16 cellular contexts compared by ENCODE assay signal in genomic region chr1:33170351-33171274, GRCh38. TPM values are rescaled to one million over a fixed set of nuclear protein-coding genes. Genes with fewer than 3 reads are reported as not detected.
A peak's percentile ranks its signal among the peaks of the same experiment; 100 is the strongest.
DNase-seq lines count a peak whose midpoint lies in the region; ATAC-seq and TF ChIP-seq lines count a peak whose summit lies in the region.
"Had no signal": no experiment of that assay in that cellular context is flagged by ENCODE, and none has a peak within 500 bp of the region (broad histone marks: within the 10 kb centered on the region; RNA-seq: fewer than 3 reads in every experiment).

No MANE protein-coding gene starts in this region.

- H3K56ac ChIP-seq in H9 (ENCODE audit: insufficient read length, low read depth, low read length): no peak overlapping the region

- intact Hi-C loops in left ventricle myocardium superior (cut with micrococcal nuclease): no loop called here

- H3K4me1 ChIP-seq in parathyroid adenoma (no peaks in the 10 kb centered on the region), H9 (ENCODE audit: insufficient read depth, low read length) (no peaks in the 10 kb centered on the region)
- H3K4me1 ChIP-seq: breast epithelium had no signal

- no peak overlapping the region for H2BK15ac ChIP-seq in H9 (ENCODE audit: low read depth, low read length)

- no peak overlapping the region for H2BK5ac ChIP-seq in H9 (ENCODE audit: insufficient read length, low read length)

- H3T11ph ChIP-seq in H9 (ENCODE audit: low read length): no peak overlapping the region

- no peak overlapping the region for H3K4ac ChIP-seq in H9 (ENCODE audit: low read depth, low read length)

- no peak overlapping the region for H4K91ac ChIP-seq in H9 (ENCODE audit: insufficient read length, low read depth, low read length)

- peak; percentile 92 for ATAC-seq in left ventricle myocardium superior

- H3K27ac Mint-ChIP-seq in H9: peak overlapping the region in 1 of 3 experiments; percentile 42; a peak in 1 of 7 replicates

- H3K27me3 ChIP-seq in parathyroid adenoma (ENCODE audit: control insufficient read depth, insufficient read depth, low read length) (no peaks in the 10 kb centered on the region), H9 (ENCODE audit: insufficient read depth, low read length) (no peaks in the 10 kb centered on the region)
- H3K27me3 ChIP-seq: breast epithelium, MG63, ovary had no signal

- H3K9ac ChIP-seq in parathyroid adenoma (no peak overlapping the region), H9 (ENCODE audit: extremely low read depth, insufficient read length, low read length) (no peak overlapping the region)

- in situ Hi-C loops in G401 (cut with HindIII; ENCODE audit: low sequenced_read_pairs): no loop called here

- H3K27me3 Mint-ChIP-seq in H9 (ENCODE audit: low read depth): peaks cover 8% of the 10 kb centered on the region

- H3K79me2 ChIP-seq in parathyroid adenoma: peaks cover 3% of the 10 kb centered on the region
- no peaks in the 10 kb centered on the region for H3K79me2 ChIP-seq in H9 (ENCODE audit: insufficient read depth, low read length)

- H3K9me3 Mint-ChIP-seq in H9: peaks cover 0 to 2% of the 10 kb centered on the region in 2 experiments; a peak in 1 of 5 replicates

- peak overlapping the region; percentile 19 for H3K27ac ChIP-seq in parathyroid adenoma
- no peak overlapping the region for H3K27ac ChIP-seq in H9 (ENCODE audit: insufficient read length, low read depth, low read length)
- no peak overlapping the region for H3K27ac ChIP-seq in RWPE1
- H3K27ac ChIP-seq: breast epithelium, ovary, thoracic aorta had no signal

- H3K4me3 ChIP-seq in parathyroid adenoma (ENCODE audit: low read depth, low read length): no peak overlapping the region
- H3K4me3 ChIP-seq: breast epithelium, MG63, ovary, thoracic aorta had no signal

- no peaks in the 10 kb centered on the region for H3K23me2 ChIP-seq in H9 (ENCODE audit: insufficient read length, low read depth, low read length, poor library complexity, severe bottlenecking)

- H3K18ac ChIP-seq in H9 (ENCODE audit: insufficient read length, low read depth, low read length): no peak overlapping the region

- no peak overlapping the region for H2BK12ac ChIP-seq in H9 (ENCODE audit: insufficient read length, low read depth, low read length)

- peaks cover 29 to 32% of the 10 kb centered on the region in 2 experiments for H3K4me1 Mint-ChIP-seq in H9

- H3K9me3 ChIP-seq in parathyroid adenoma (ENCODE audit: control insufficient read depth, low read length) (no peaks in the 10 kb centered on the region), H9 (ENCODE audit: control insufficient read depth, low read depth, low read length) (no peaks in the 10 kb centered on the region)
- H3K9me3 ChIP-seq: breast epithelium, MG63, ovary, thoracic aorta had no signal

- no peak overlapping the region for H3K4me3 Mint-ChIP-seq in H9

- CTCF ChIA-PET in RWPE1 (lab: Yijun Ruan, JAX): no interaction called here

- no peak overlapping the region for H3K23ac ChIP-seq in H9 (ENCODE audit: insufficient read length, low read depth, low read length)

- TF ChIP-seq CTCF in parathyroid adenoma (IDR thresholded peaks at IDR 0.05) (no peak), H9 (conservative IDR thresholded peaks at IDR 0.05) (no peak), RWPE1 (conservative IDR thresholded peaks at IDR 0.05; ENCODE audit: low read depth) (no peak)

- POLR2A ChIA-PET in RWPE1 (lab: Yijun Ruan, JAX; ENCODE audit: low non-redundant PET): no interaction called here

- no peak overlapping the region for H2AK5ac ChIP-seq in H9 (ENCODE audit: insufficient read length, low read length)

- H4K20me1 ChIP-seq in H9 (ENCODE audit: control insufficient read depth, insufficient read depth, insufficient read length): no peaks in the 10 kb centered on the region

- no peak overlapping the region for H2BK120ac ChIP-seq in H9 (ENCODE audit: low read depth, low read length, poor library complexity, severe bottlenecking)

- H3K4me2 ChIP-seq in parathyroid adenoma (ENCODE audit: low read length) (no peak overlapping the region), H9 (ENCODE audit: insufficient read depth, insufficient read length, low read length) (no peak overlapping the region)

- no peak overlapping the region for H2BK20ac ChIP-seq in H9 (ENCODE audit: low read depth, low read length, poor library complexity, severe bottlenecking)

- no peak overlapping the region for H4K8ac ChIP-seq in H9 (replicated peaks; ENCODE audit: insufficient read length, low read depth, low read length)

- no peak overlapping the region for H2AFZ ChIP-seq in parathyroid adenoma
- H2AFZ ChIP-seq in H9 (ENCODE audit: low read length): no peak overlapping the region

- H3K14ac ChIP-seq in H9 (ENCODE audit: insufficient read depth, low read length): no peak overlapping the region

- no CpG with 5 or more reads among the region's 13 CpGs for WGBS in H9 (ENCODE audit: extremely low coverage, insufficient read length, low lambda C conversion rate)

- no peak overlapping the region for H4K5ac ChIP-seq in H9 (ENCODE audit: insufficient read length, low read depth, low read length)

- no peaks in the 10 kb centered on the region for H3K36me3 ChIP-seq in parathyroid adenoma (ENCODE audit: control insufficient read depth, insufficient read depth, low read length)
- H3K36me3 ChIP-seq: breast epithelium, MG63, ovary, thoracic aorta had no signal

- H3K79me1 ChIP-seq in H9 (ENCODE audit: insufficient read depth, low read depth, low read length, poor library complexity, severe bottlenecking): no peaks in the 10 kb centered on the region

- H3K36me3 Mint-ChIP-seq in H9 (ENCODE audit: insufficient read depth in 1 of 3, low read depth in 3 of 3): peaks cover 6 to 13% (median 10%) of the 10 kb centered on the region in 3 experiments; a peak in 5 of 7 replicates

- DNase-seq in G401 (ENCODE audit: low spot score): peak; percentile 99
- DNase-seq in cerebellar cortex (ENCODE audit: low spot score): peak; percentile 98
- peak; percentile 80 for DNase-seq in left ventricle myocardium superior
- DNase-seq in HPDE6-E6E7 (ENCODE audit: extremely low spot score): no peak
- no peak for DNase-seq in H9
- no peak for DNase-seq in RWPE1 (ENCODE audit: low spot score)
- DNase-seq in SK-N-DZ (ENCODE audit: low spot score): no peak
- DNase-seq: activated naive CD4-positive, alpha-beta T cell; MG63; NCI-H2029; NCI-H82; ovary; SHP77 had no signal

RNA-seq across cellular contexts. Expression of gene TRIM62, which starts 11.2 kb away (rescaled TPM):
- 1.5 and 1.7 TPM in 2 replicates for total RNA-seq in G401 (2014; rRNA removed; shearing (Covaris generic))
- 2.0 TPM for total RNA-seq in left ventricle myocardium superior
- 6.9 and 7.3 TPM in 2 replicates for total RNA-seq in H9 (2021)
- polyA plus RNA-seq in SK-N-DZ (2014; cell fraction: cytosol; rRNA removed): 2.8 and 3.5 TPM in 2 replicates
- polyA plus RNA-seq in SK-N-DZ (2014; cell fraction: nucleus; rRNA removed): 1.1 and 1.8 TPM in 2 replicates

Comparison
In these comparisons a context has a peak if more than half of its experiments do, and no peak if none do; other contexts are left out.
1. DNase-seq: peak in G401 (single experiment), cerebellar cortex (single experiment) and left ventricle myocardium superior (single experiment); none in HPDE6-E6E7 (single experiment), H9 (single experiment), RWPE1 (single experiment) and SK-N-DZ (single experiment).